In the genomic region with DNA sequence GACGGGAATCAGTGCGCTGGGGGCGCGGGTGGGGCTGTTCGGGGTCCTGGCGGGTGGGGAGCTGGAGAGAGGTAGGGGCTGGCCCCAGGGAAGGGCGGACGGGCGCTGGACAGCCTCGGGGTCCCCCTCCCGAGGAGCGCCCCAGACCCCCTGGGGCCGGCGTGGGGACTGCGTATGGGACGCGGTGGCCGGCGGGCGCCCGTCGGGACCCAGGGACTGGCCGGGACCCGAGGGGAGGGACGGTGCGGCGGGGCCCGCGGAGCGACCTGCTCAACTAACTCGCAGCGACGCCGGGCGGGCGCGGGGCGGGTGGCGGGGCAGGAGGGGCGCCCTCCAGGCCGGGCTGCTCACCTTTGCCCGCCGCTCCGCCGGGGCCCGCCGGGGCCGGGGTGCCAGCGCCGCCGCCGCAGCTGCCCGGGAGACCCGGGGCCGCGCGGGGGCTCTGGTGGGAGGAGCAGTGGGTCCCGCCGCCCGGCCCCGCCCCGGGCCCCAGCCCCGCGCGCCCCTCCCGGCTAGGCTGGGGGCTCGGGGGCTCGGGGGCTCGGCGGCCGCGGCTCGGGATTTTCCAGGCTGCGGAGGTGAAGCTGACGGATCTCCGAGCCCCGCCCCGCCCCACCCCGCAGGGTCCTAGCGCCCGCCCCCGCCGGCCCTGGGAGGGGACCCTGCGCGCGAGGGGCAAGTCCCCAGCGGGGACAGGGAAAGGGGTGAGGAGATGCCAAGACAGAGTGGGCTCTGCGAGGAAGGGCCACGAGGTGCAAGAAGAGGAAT, we compare ENCODE assay signal across 8 cellular contexts. TPM values are rescaled to one million over a fixed set of nuclear protein-coding genes. Genes with fewer than 3 reads are reported as not detected.
DNase-seq lines count a peak whose midpoint lies in the region; ATAC-seq lines count a peak whose summit lies in the region.

No MANE protein-coding gene starts in this region.

- POLR2A ChIA-PET in activated CD4-positive, alpha-beta memory T cell treated with anti-CD3 and anti-CD28 coated beads for 36 hours (lab: Charles Lee), result interaction anchor here (0.5 to 2.6 kb wide), 4 partner anchors 13 to 455 kb away, joined by 3 to 8 read pairs (median 3); partner anchors contain the start of gene STARD10

- H3K9me3 Mint-ChIP-seq in IgD-negative memory B cell, result no peaks in the 10 kb centered on the region
- H3K9me3 Mint-ChIP-seq in activated CD4-positive, alpha-beta memory T cell treated with anti-CD3 and anti-CD28 coated beads for 36 hours, result no peaks in the 10 kb centered on the region

- peak overlapping the region; percentile 39; the same call in 1 of the 2 replicates for H3K9ac ChIP-seq in ES-I3 (ENCODE audit: low read depth, low read length)
- H3K9ac ChIP-seq in mucosa of stomach (ENCODE audit: low read length), result peak overlapping the region; percentile 93

- no peaks in the 10 kb centered on the region for H3K36me3 Mint-ChIP-seq in IgD-negative memory B cell
- H3K36me3 Mint-ChIP-seq in activated CD4-positive, alpha-beta memory T cell treated with anti-CD3 and anti-CD28 coated beads for 36 hours, result no peaks in the 10 kb centered on the region

- WGBS in ectodermal cell, 2 experiments, result 1% methylated on average over 89 of the region's 89 CpGs

- peak; percentile 21 for ATAC-seq in stimulated activated naive CD8-positive, alpha-beta T cell treated with anti-CD3 and anti-CD28 coated beads, Interleukin-15, Interleukin-2, amounts not matched to agents 100 U/mL and 50 U/mL, for 24 hours
- no peak for ATAC-seq in HG02852 (IDR thresholded peaks at IDR 0.05; ENCODE audit: unreplicated experiment)

- H3K27me3 ChIP-seq in ectodermal cell (ENCODE audit: control insufficient read depth, insufficient read depth, low read length, poor library complexity, severe bottlenecking), result peaks cover 18% of the 10 kb centered on the region
- H3K27me3 ChIP-seq in mucosa of stomach (ENCODE audit: control insufficient read depth, insufficient read depth, low read length), result no peaks in the 10 kb centered on the region

- peak; percentile 61 for DNase-seq in activated CD4-positive, alpha-beta memory T cell treated with anti-CD3 and anti-CD28 coated beads for 36 hours
- peak; percentile 62 for DNase-seq in stimulated activated naive CD8-positive, alpha-beta T cell treated with anti-CD3 and anti-CD28 coated beads, Interleukin-15, Interleukin-2, amounts not matched to agents 100 U/mL and 50 U/mL, for 24 hours
- no peak for DNase-seq in SKM-1 (lab: John Stamatoyannopoulos, UW; ENCODE audit: unreplicated experiment)

- intact Hi-C loops in activated CD4-positive, alpha-beta memory T cell treated with anti-CD3 and anti-CD28 coated beads for 36 hours (cut with micrococcal nuclease), result loop anchor here (10.0 kb wide), 1 partner anchor 187 kb away; no protein-coding TSS in a partner anchor

- peak overlapping the region in 1 of 3 donors; percentile 81 for H3K27ac Mint-ChIP-seq in IgD-negative memory B cell
- H3K27ac Mint-ChIP-seq in activated CD4-positive, alpha-beta memory T cell treated with anti-CD3 and anti-CD28 coated beads for 36 hours, result no peak overlapping the region

- peak overlapping the region; percentile 82 to 93 (median 92) for H3K4me3 Mint-ChIP-seq in IgD-negative memory B cell
- peak overlapping the region; percentile 69 for H3K4me3 Mint-ChIP-seq in activated CD4-positive, alpha-beta memory T cell treated with anti-CD3 and anti-CD28 coated beads for 36 hours

- no peak overlapping the region for H3K27ac ChIP-seq in ectodermal cell (ENCODE audit: insufficient read depth, low read depth, low read length, poor library complexity, severe bottlenecking)

- no peaks in the 10 kb centered on the region for H3K27me3 Mint-ChIP-seq in IgD-negative memory B cell
- no peaks in the 10 kb centered on the region for H3K27me3 Mint-ChIP-seq in activated CD4-positive, alpha-beta memory T cell treated with anti-CD3 and anti-CD28 coated beads for 36 hours

- H3K4me3 ChIP-seq in ectodermal cell (ENCODE audit: insufficient read depth, low read depth, low read length) (peak overlapping the region; percentile 49), mucosa of stomach (ENCODE audit: low read length) (peak overlapping the region; percentile 65)

- H3K36me3 ChIP-seq in ES-I3 (ENCODE audit: insufficient read depth, low read length), result no peaks in the 10 kb centered on the region
- H3K36me3 ChIP-seq in ectodermal cell (ENCODE audit: control insufficient read depth, insufficient read depth, low read length), result no peaks in the 10 kb centered on the region
- peaks cover 4% of the 10 kb centered on the region for H3K36me3 ChIP-seq in mucosa of stomach (ENCODE audit: control insufficient read depth, insufficient read depth, low read length)

- H3K4me1 ChIP-seq in ES-I3 (ENCODE audit: insufficient read depth, low read length) (no peaks in the 10 kb centered on the region; the same call in 1 of the 2 replicates), ectodermal cell (ENCODE audit: control insufficient read depth, insufficient read depth, low read length) (peaks cover 13% of the 10 kb centered on the region), mucosa of stomach (ENCODE audit: control insufficient read depth, insufficient read depth, low read length) (peaks cover 84% of the 10 kb centered on the region)

- CTCF ChIA-PET in activated CD4-positive, alpha-beta memory T cell treated with anti-CD3 and anti-CD28 coated beads for 36 hours (lab: Charles Lee), result interaction anchor here (2.0 to 3.3 kb wide), 3 partner anchors 11 to 57 kb away, joined by 9 to 15 read pairs (median 10); partner anchors contain the start of gene STARD10

- H3K9me3 ChIP-seq in ES-I3 (ENCODE audit: control insufficient read depth, insufficient read depth, low read length) (no peaks in the 10 kb centered on the region), ectodermal cell (ENCODE audit: control insufficient read depth, low read length) (no peaks in the 10 kb centered on the region), mucosa of stomach (ENCODE audit: control insufficient read depth, low read length) (no peaks in the 10 kb centered on the region)

- H3K4me1 Mint-ChIP-seq in IgD-negative memory B cell, result peaks cover 14 to 23% (median 16%) of the 10 kb centered on the region in 3 donors
- H3K4me1 Mint-ChIP-seq in activated CD4-positive, alpha-beta memory T cell treated with anti-CD3 and anti-CD28 coated beads for 36 hours (ENCODE audit: low read depth), result peaks cover 25% of the 10 kb centered on the region

RNA-seq across cellular contexts. Expression of gene STARD10, which starts 12.3 kb away (rescaled TPM):
- polyA plus RNA-seq in IgD-negative memory B cell, result 33.4 TPM
- total RNA-seq in activated CD4-positive, alpha-beta memory T cell treated with anti-CD3 and anti-CD28 coated beads for 36 hours, result 10 to 100 TPM; 14.8 to 16.8 TPM
- 25.8 TPM for polyA plus RNA-seq in ectodermal cell (2013, experiment 1 of 4)
- polyA plus RNA-seq in ectodermal cell (2013, experiment 2 of 4), result 21.9 TPM
- 22.1 TPM for polyA plus RNA-seq in ectodermal cell (2013, experiment 3 of 4)
- polyA plus RNA-seq in ectodermal cell (2013, experiment 4 of 4), result 29.3 TPM

RNA-seq across cellular contexts. Expression of gene ARAP1, which starts 29.3 kb away (rescaled TPM):
- 20.7 TPM for polyA plus RNA-seq in IgD-negative memory B cell
- 10 to 100 TPM; 77.4 to 79.6 TPM for total RNA-seq in activated CD4-positive, alpha-beta memory T cell treated with anti-CD3 and anti-CD28 coated beads for 36 hours
- 34.4 TPM for polyA plus RNA-seq in ectodermal cell (2013, experiment 1 of 4)
- polyA plus RNA-seq in ectodermal cell (2013, experiment 2 of 4), result 44.5 TPM
- 25.4 TPM for polyA plus RNA-seq in ectodermal cell (2013, experiment 3 of 4)
- polyA plus RNA-seq in ectodermal cell (2013, experiment 4 of 4), result 32.6 TPM

RNA-seq across cellular contexts. Expression of gene ATG16L2, which starts 32.7 kb away (rescaled TPM):
- 32.1 TPM for polyA plus RNA-seq in IgD-negative memory B cell
- 10 to 100 TPM; 79.7 to 91.1 TPM for total RNA-seq in activated CD4-positive, alpha-beta memory T cell treated with anti-CD3 and anti-CD28 coated beads for 36 hours
- 31.7 TPM for polyA plus RNA-seq in ectodermal cell (2013, experiment 1 of 4)
- 34.1 TPM for polyA plus RNA-seq in ectodermal cell (2013, experiment 2 of 4)
- 29.8 TPM for polyA plus RNA-seq in ectodermal cell (2013, experiment 3 of 4)
- polyA plus RNA-seq in ectodermal cell (2013, experiment 4 of 4), result 34.4 TPM
